In the genomic region with DNA sequence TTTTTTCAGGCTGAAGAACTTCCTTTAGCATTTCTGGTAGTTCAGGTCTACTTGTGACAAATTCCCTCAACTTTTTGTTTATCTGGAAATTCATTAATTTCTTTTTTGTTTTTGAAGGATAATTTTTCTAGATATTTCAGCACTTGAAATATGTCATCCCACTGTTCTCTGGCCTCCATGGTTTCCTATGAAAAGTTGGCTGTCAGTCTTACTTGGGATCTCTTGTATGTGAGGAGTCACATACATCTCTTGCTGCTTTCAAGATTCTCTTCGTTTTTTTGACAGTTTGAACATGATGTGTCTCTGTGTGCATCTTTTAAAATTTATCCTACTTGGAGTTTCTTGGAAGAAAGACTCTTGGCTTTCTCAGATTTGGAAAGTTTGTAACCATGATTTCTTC, we compare ENCODE assay signal across 1 cellular context.
TF ChIP-seq lines count a peak whose summit lies in the region.

No MANE protein-coding gene starts in this region.

TF ChIP-seq in WTC11, 78 proteins besides CTCF, POLR2A, EP300 and RAD21:
- TF ChIP-seq, protein P1, sequence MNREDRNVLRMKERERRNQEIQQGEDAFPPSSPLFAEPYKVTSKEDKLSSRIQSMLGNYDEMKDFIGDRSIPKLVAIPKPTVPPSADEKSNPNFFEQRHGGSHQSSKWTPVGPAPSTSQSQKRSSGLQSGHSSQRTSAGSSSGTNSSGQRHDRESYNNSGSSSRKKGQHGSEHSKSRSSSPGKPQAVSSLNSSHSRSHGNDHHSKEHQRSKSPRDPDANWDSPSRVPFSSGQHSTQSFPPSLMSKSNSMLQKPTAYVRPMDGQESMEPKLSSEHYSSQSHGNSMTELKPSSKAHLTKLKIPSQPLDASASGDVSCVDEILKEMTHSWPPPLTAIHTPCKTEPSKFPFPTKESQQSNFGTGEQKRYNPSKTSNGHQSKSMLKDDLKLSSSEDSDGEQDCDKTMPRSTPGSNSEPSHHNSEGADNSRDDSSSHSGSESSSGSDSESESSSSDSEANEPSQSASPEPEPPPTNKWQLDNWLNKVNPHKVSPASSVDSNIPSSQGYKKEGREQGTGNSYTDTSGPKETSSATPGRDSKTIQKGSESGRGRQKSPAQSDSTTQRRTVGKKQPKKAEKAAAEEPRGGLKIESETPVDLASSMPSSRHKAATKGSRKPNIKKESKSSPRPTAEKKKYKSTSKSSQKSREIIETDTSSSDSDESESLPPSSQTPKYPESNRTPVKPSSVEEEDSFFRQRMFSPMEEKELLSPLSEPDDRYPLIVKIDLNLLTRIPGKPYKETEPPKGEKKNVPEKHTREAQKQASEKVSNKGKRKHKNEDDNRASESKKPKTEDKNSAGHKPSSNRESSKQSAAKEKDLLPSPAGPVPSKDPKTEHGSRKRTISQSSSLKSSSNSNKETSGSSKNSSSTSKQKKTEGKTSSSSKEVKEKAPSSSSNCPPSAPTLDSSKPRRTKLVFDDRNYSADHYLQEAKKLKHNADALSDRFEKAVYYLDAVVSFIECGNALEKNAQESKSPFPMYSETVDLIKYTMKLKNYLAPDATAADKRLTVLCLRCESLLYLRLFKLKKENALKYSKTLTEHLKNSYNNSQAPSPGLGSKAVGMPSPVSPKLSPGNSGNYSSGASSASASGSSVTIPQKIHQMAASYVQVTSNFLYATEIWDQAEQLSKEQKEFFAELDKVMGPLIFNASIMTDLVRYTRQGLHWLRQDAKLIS (CRISPR knock-in tag; IDR thresholded peaks at IDR 0.05; ENCODE audit: borderline replicate concordance) = no peak
- TF ChIP-seq ZNF317 (CRISPR knock-in tag; IDR thresholded peaks at IDR 0.05; ENCODE audit: borderline replicate concordance, low read depth) = peak; percentile 95
